26 cellular contexts compared by ENCODE assay signal in genomic region chr3:12445523-12446240, GRCh38. TPM values are rescaled to one million over a fixed set of nuclear protein-coding genes. Genes with fewer than 3 reads are reported as not detected.
DNase-seq lines count a peak whose midpoint lies in the region; FAIRE-seq and TF ChIP-seq lines count a peak whose summit lies in the region.
"Had no signal": no experiment of that assay in that cellular context is flagged by ENCODE, and none has a peak within 500 bp of the region (broad histone marks: within the 10 kb centered on the region; RNA-seq: fewer than 3 reads in every experiment).

No MANE protein-coding gene starts in this region.

- TF ChIP-seq CTCF in kidney (IDR thresholded peaks at IDR 0.05; ENCODE audit: borderline replicate concordance, extremely low read depth, insufficient read depth) (no peak), osteocyte (IDR thresholded peaks at IDR 0.05) (no peak), brain microvascular endothelial cell (IDR thresholded peaks at IDR 0.05; ENCODE audit: low read depth, low read length, missing control alignments) (no peak)

- intact Hi-C loops in kidney (cut with DNase I), result no loop called here

- H3K27ac ChIP-seq in kidney (ENCODE audit: low read depth in 2 of 2, low read length in 2 of 2) (peak overlapping the region; percentile 38 to 69), brain microvascular endothelial cell (no peak overlapping the region)
- H3K27ac ChIP-seq: cardiac muscle cell, thoracic aorta had no signal

- peaks cover 2 to 5% of the 10 kb centered on the region in 2 donors for H3K4me1 ChIP-seq in kidney (ENCODE audit: control insufficient read depth in 1 of 2, insufficient read depth in 1 of 2, low read depth in 1 of 2, low read length in 2 of 2)

- H3K4me1 Mint-ChIP-seq in osteocyte (ENCODE audit: unreplicated experiment), result peaks cover 34% of the 10 kb centered on the region
- H3K4me1 Mint-ChIP-seq: activated naive CD4-positive, alpha-beta T cell treated with anti-CD3 and anti-CD28 coated beads, Interleukin-2, amount 50 U/mL, for 24 hours; CD8-positive, alpha-beta memory T cell had no signal

- no peaks in the 10 kb centered on the region for H3K9me3 Mint-ChIP-seq in osteocyte (ENCODE audit: unreplicated experiment)
- H3K9me3 Mint-ChIP-seq: activated naive CD4-positive, alpha-beta T cell treated with anti-CD3 and anti-CD28 coated beads, Interleukin-2, amount 50 U/mL, for 24 hours; CD8-positive, alpha-beta memory T cell had no signal

- in situ Hi-C loops in brain microvascular endothelial cell (cut with HindIII; ENCODE audit: low pct_ligation_motif_present, low sequenced_read_pairs), result no loop called here

- H3K9me3 ChIP-seq in kidney (ENCODE audit: control insufficient read depth in 1 of 2, low read length in 2 of 2), result no peaks in the 10 kb centered on the region
- H3K9me3 ChIP-seq: left ventricle myocardium inferior, thoracic aorta had no signal

- DNase-seq in activated effector memory CD4-positive, alpha-beta T cell treated with anti-CD3 and anti-CD28 coated beads, Interleukin-2, amount 50 U/mL, for 16 hours, result peak; percentile 47
- no peak for DNase-seq in activated effector memory CD4-positive, alpha-beta T cell treated with Interleukin-2 at 50 U/mL for 16 hours
- DNase-seq in kidney, result no peak
- no peak for DNase-seq in osteocyte (ENCODE audit: extremely low spot score, unreplicated experiment)
- no peak for DNase-seq in NCI-H1105 treated with DMSO at 0.1 percent for 48 hours (lab: John Stamatoyannopoulos, UW)
- DNase-seq in brain microvascular endothelial cell, result no peak
- no peak for DNase-seq in pons (ENCODE audit: low spot score)
- no peak for DNase-seq in RCC 7860 (ENCODE audit: low spot score)
- DNase-seq: 8988T; activated CD4-positive, alpha-beta T cell treated with anti-CD3 and anti-CD28 coated beads for 4 hours; AML-193; CD8-positive, alpha-beta memory T cell; DMS53; GDM1; left ventricle myocardium inferior; NCI-H1694; NCI-H524; RPMI8226; stimulated activated CD4-positive, alpha-beta T cell treated with anti-CD3 and anti-CD28 coated beads, Interleukin-12 subunit alpha, Interleukin-12 subunit beta, amount 100 ng/mL, for 4 hours; stimulated activated CD4-positive, alpha-beta T cell treated with anti-CD3 and anti-CD28 coated beads, Interleukin-4, amount 100 ng/mL, for 4 hours; stimulated activated naive CD4-positive, alpha-beta T cell treated with Interleukin-2 at 50 U/mL for 16 hours; T-helper 17 cell had no signal

- H3K36me3 Mint-ChIP-seq in osteocyte (ENCODE audit: unreplicated experiment), result no peaks in the 10 kb centered on the region
- H3K36me3 Mint-ChIP-seq: activated naive CD4-positive, alpha-beta T cell treated with anti-CD3 and anti-CD28 coated beads, Interleukin-2, amount 50 U/mL, for 24 hours; CD8-positive, alpha-beta memory T cell had no signal

- H3K4me3 Mint-ChIP-seq in osteocyte (ENCODE audit: unreplicated experiment), result no peak overlapping the region
- H3K4me3 Mint-ChIP-seq: activated naive CD4-positive, alpha-beta T cell treated with anti-CD3 and anti-CD28 coated beads, Interleukin-2, amount 50 U/mL, for 24 hours; CD8-positive, alpha-beta memory T cell had no signal

- FAIRE-seq in kidney (lab: Jason Lieb, UNC) (no peak), RCC 7860 (lab: Jason Lieb, UNC) (no peak)
- FAIRE-seq: HTR-8/SVneo had no signal

- no peaks in the 10 kb centered on the region for H3K27me3 ChIP-seq in brain microvascular endothelial cell (replicated peaks)
- H3K27me3 ChIP-seq: cardiac muscle cell had no signal

- H3K4me3 ChIP-seq in kidney (ENCODE audit: low read length in 2 of 2), result no peak overlapping the region
- H3K4me3 ChIP-seq in brain microvascular endothelial cell (ENCODE audit: low read depth, low read length), result no peak overlapping the region
- H3K4me3 ChIP-seq: cardiac muscle cell, left ventricle myocardium inferior, thoracic aorta had no signal

- no peaks in the 10 kb centered on the region for H3K27me3 Mint-ChIP-seq in osteocyte (ENCODE audit: unreplicated experiment)
- H3K27me3 Mint-ChIP-seq: activated naive CD4-positive, alpha-beta T cell treated with anti-CD3 and anti-CD28 coated beads, Interleukin-2, amount 50 U/mL, for 24 hours had no signal

- H3K9ac ChIP-seq in kidney (ENCODE audit: low read length in 2 of 2), result no peak overlapping the region

- H3K36me3 ChIP-seq in kidney (ENCODE audit: control insufficient read depth in 1 of 2, insufficient read depth in 2 of 2, low read length in 2 of 2), result no peaks in the 10 kb centered on the region
- H3K36me3 ChIP-seq in brain microvascular endothelial cell (replicated peaks), result no peaks in the 10 kb centered on the region
- H3K36me3 ChIP-seq: cardiac muscle cell, left ventricle myocardium inferior, thoracic aorta had no signal

- peak overlapping the region; percentile 53 for H3K27ac Mint-ChIP-seq in osteocyte (ENCODE audit: unreplicated experiment)
- H3K27ac Mint-ChIP-seq: T-helper 17 cell had no signal

RNA-seq across cellular contexts. Expression of gene TSEN2, which starts 38.6 kb away (rescaled TPM):
- 20.7 TPM for total RNA-seq in kidney
- polyA plus RNA-seq in kidney (ENCODE audit: insufficient read depth, low read depth, low replicate concordance), result 10.3 TPM
- total RNA-seq in osteocyte, result 11.5 and 14.1 TPM in 2 replicates
